In the genomic region with DNA sequence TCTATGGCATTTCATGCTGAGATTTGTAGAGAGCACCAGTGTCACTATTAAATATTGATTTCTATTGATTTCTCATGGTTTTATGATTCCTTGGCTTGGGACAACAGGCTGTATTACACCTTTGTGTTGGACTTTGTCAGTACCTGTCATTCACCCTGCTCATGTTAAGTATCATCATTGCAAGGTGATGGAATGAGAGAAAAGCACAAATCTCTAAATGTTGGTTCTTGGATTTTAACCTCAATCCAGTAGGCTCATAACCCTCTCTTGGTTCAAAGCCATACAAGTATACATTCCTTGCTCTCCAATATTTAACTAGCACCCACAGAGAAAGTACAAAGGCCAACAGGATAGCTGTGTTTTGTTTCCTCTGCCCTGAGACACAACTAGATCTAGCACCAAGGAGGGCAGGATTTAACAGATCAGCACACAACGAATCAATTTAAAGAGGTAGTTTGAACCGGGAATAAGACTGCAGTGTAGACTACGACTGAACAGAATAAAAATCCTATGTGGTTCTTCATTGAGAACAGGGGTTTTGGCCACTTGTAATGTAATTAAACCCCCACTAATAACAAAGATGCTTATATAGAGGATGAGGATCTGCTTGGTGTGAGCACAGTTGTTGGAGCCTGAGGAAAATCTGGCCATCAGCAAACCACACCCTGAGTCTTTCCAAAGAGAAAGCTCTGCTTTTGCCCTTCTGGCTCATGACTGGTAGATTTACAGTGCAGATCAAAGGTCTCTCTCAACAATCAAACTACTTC, we compare ENCODE assay signal across 15 cellular contexts.
DNase-seq lines count a peak whose midpoint lies in the region; TF ChIP-seq lines count a peak whose summit lies in the region.
"Had no signal": no experiment of that assay in that cellular context is flagged by ENCODE, and none has a peak within 500 bp of the region (broad histone marks: within the 10 kb centered on the region; RNA-seq: fewer than 3 reads in every experiment).

No MANE protein-coding gene starts in this region.

- no peaks in the 10 kb centered on the region for H3K27me3 Mint-ChIP-seq in Calu3 (ENCODE audit: unreplicated experiment)

- no peak for TF ChIP-seq RAD21 in liver (IDR thresholded peaks at IDR 0.05)

- WGBS in liver, result 31% methylated on average over 3 of the region's 3 CpGs
- 88 to 97% (median 91%) methylated on average over 3 of the region's 3 CpGs for WGBS in adrenal gland, 4 donors

- no TSS peak for BruUV-seq in Calu3 (replicated peaks; lab: Mats Ljungman, UMichigan)

- H3K4me3 ChIP-seq in fibroblast of villous mesenchyme (ENCODE audit: low read depth, low read length), result no peak overlapping the region
- H3K4me3 ChIP-seq in liver (ENCODE audit: low read depth in 1 of 3, low read length in 3 of 3), result no peak overlapping the region
- H3K4me3 ChIP-seq in adrenal gland, result no peak overlapping the region
- H3K4me3 ChIP-seq: GM23248 had no signal

- TF ChIP-seq CTCF in Calu3 (IDR thresholded peaks at IDR 0.05; ENCODE audit: unreplicated experiment) (no peak), fibroblast of villous mesenchyme (IDR thresholded peaks at IDR 0.05; ENCODE audit: insufficient read depth, low read depth, low read length) (no peak), liver (IDR thresholded peaks at IDR 0.05; ENCODE audit: low read depth, low read length, missing input control) (no peak), adrenal gland (IDR thresholded peaks at IDR 0.05) (no peak)

- peak overlapping the region in 1 of 2 donors; percentile 63 for H3K9ac ChIP-seq in liver (ENCODE audit: low read depth in 1 of 2, low read length in 2 of 2)
- H3K9ac ChIP-seq: GM23248 had no signal

- no peaks in the 10 kb centered on the region for H3K9me3 Mint-ChIP-seq in Calu3 (ENCODE audit: low read depth, unreplicated experiment)
- H3K9me3 Mint-ChIP-seq: CD4-positive, alpha-beta T cell had no signal

- H3K36me3 Mint-ChIP-seq in Calu3 (ENCODE audit: insufficient read depth, unreplicated experiment), result peaks cover 13% of the 10 kb centered on the region

- H3K27ac ChIP-seq in liver (ENCODE audit: low read depth in 1 of 2, low read length in 2 of 2), result peak overlapping the region; percentile 36 to 50
- H3K27ac ChIP-seq in adrenal gland, result no peak overlapping the region
- H3K27ac ChIP-seq: GM23248 had no signal

- H3K27me3 ChIP-seq in liver (ENCODE audit: control insufficient read depth in 4 of 4, insufficient read depth in 4 of 4, low read length in 3 of 4) (no peaks in the 10 kb centered on the region), adrenal gland (no peaks in the 10 kb centered on the region)

- intact Hi-C loops in Calu3 (cut with micrococcal nuclease; ENCODE audit: unreplicated experiment), result loop anchor here (1.0 to 10.0 kb wide), 3 partner anchors 22 to 246 kb away; no protein-coding TSS in a partner anchor
- intact Hi-C loops in adrenal gland (cut with DNase I), result no loop called here

- DNase-seq in Calu3 (peak; percentile 40), fibroblast of villous mesenchyme (ENCODE audit: low read depth) (peak; percentile 27), renal cortical epithelial cell (ENCODE audit: low read depth) (peak; percentile 89), adrenal gland (no peak), hypothalamus (lab: John Stamatoyannopoulos, UW) (no peak)
- DNase-seq in activated effector memory CD4-positive, alpha-beta T cell treated with anti-CD3 and anti-CD28 coated beads, Interleukin-2, amount 50 U/mL, for 16 hours, result no peak
- no peak for DNase-seq in stimulated activated CD8-positive, alpha-beta memory T cell treated with anti-CD3 and anti-CD28 coated beads, Interleukin-4, amount 100 ng/mL, for 48 hours
- DNase-seq: CD4-positive, alpha-beta T cell; GF-D8; GM23248; NCI-H1436; NCI-H2081; NCI-H524 had no signal

- CTCF ChIA-PET in Calu3 (lab: Charles Lee), result interaction anchor here (1.0 to 2.3 kb wide), 6 partner anchors 52 to 145 kb away, joined by 3 to 9 read pairs (median 3); a partner anchor contains a TSS

- TF ChIP-seq POLR2A in adrenal gland (IDR thresholded peaks at IDR 0.05), result no peak

- H3K4me1 Mint-ChIP-seq in Calu3 (ENCODE audit: low read depth, unreplicated experiment), result peaks cover 58% of the 10 kb centered on the region

- no peaks in the 10 kb centered on the region for H3K36me3 ChIP-seq in liver (ENCODE audit: control insufficient read depth in 4 of 4, insufficient read depth in 3 of 4, low read depth in 1 of 4, low read length in 3 of 4)
- H3K36me3 ChIP-seq in adrenal gland (replicated peaks in 1 of 2), result no peaks in the 10 kb centered on the region

- peak overlapping the region; percentile 48 for H3K4me3 Mint-ChIP-seq in Calu3 (ENCODE audit: low read depth, unreplicated experiment)
- H3K4me3 Mint-ChIP-seq: B cell; CD4-positive, alpha-beta T cell had no signal

- H3K27ac Mint-ChIP-seq in Calu3 (ENCODE audit: unreplicated experiment), result peak overlapping the region; percentile 52
- H3K27ac Mint-ChIP-seq: B cell; CD4-positive, alpha-beta T cell had no signal

- H3K9me3 ChIP-seq in liver (ENCODE audit: control insufficient read depth in 4 of 4, low read length in 3 of 4) (no peaks in the 10 kb centered on the region), adrenal gland (replicated peaks in 1 of 3) (no peaks in the 10 kb centered on the region)

- H3K4me1 ChIP-seq in liver (ENCODE audit: control insufficient read depth in 4 of 4, insufficient read depth in 4 of 4, low read length in 3 of 4) (peaks cover 3 to 23% (median 17%) of the 10 kb centered on the region in 4 donors), adrenal gland (replicated peaks in 1 of 2) (no peaks in the 10 kb centered on the region)

TF ChIP-seq in liver, 16 proteins besides CTCF, POLR2A, EP300 and RAD21:
- TF ChIP-seq RXRA (IDR thresholded peaks at IDR 0.05) (peak; percentile 28 to 34), HNF4A (conservative IDR thresholded peaks at IDR 0.05) (peak; percentile 64 to 81), FOXA1 (IDR thresholded peaks at IDR 0.05) (no peak), JUND (IDR thresholded peaks at IDR 0.05) (peak in 1 of 2 donors; percentile 31), SP1 (IDR thresholded peaks at IDR 0.05) (peak; percentile 83), HNF4G (IDR thresholded peaks at IDR 0.05) (peak; percentile 69)
- TF ChIP-seq, protein P1, sequence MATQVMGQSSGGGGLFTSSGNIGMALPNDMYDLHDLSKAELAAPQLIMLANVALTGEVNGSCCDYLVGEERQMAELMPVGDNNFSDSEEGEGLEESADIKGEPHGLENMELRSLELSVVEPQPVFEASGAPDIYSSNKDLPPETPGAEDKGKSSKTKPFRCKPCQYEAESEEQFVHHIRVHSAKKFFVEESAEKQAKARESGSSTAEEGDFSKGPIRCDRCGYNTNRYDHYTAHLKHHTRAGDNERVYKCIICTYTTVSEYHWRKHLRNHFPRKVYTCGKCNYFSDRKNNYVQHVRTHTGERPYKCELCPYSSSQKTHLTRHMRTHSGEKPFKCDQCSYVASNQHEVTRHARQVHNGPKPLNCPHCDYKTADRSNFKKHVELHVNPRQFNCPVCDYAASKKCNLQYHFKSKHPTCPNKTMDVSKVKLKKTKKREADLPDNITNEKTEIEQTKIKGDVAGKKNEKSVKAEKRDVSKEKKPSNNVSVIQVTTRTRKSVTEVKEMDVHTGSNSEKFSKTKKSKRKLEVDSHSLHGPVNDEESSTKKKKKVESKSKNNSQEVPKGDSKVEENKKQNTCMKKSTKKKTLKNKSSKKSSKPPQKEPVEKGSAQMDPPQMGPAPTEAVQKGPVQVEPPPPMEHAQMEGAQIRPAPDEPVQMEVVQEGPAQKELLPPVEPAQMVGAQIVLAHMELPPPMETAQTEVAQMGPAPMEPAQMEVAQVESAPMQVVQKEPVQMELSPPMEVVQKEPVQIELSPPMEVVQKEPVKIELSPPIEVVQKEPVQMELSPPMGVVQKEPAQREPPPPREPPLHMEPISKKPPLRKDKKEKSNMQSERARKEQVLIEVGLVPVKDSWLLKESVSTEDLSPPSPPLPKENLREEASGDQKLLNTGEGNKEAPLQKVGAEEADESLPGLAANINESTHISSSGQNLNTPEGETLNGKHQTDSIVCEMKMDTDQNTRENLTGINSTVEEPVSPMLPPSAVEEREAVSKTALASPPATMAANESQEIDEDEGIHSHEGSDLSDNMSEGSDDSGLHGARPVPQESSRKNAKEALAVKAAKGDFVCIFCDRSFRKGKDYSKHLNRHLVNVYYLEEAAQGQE (IDR thresholded peaks at IDR 0.05), result peak; percentile 31
- TF ChIP-seq, protein P2, sequence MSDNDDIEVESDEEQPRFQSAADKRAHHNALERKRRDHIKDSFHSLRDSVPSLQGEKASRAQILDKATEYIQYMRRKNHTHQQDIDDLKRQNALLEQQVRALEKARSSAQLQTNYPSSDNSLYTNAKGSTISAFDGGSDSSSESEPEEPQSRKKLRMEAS (IDR thresholded peaks at IDR 0.05), result no peak

Comparison
In these comparisons a context has a peak if more than half of its experiments do, and no peak if none do; other contexts are left out.
1. DNase-seq: peak in Calu3 (single experiment), fibroblast of villous mesenchyme (single experiment) and renal cortical epithelial cell (single experiment); none in activated effector memory CD4-positive, alpha-beta T cell treated with anti-CD3 and anti-CD28 coated beads, Interleukin-2, amount 50 U/mL, for 16 hours (single experiment), adrenal gland (0 of 7), hypothalamus (0 of 51) and stimulated activated CD8-positive, alpha-beta memory T cell treated with anti-CD3 and anti-CD28 coated beads, Interleukin-4, amount 100 ng/mL, for 48 hours (single experiment).
2. H3K27ac ChIP-seq: peak in liver (2 of 2); none in adrenal gland (0 of 5).